ENCODE assay signal across 23 cellular contexts in genomic region chr5:44708611-44709010, GRCh38.
A peak's percentile ranks its signal among the peaks of the same experiment; 100 is the strongest.
DNase-seq lines count a peak whose midpoint lies in the region; ATAC-seq, FAIRE-seq and TF ChIP-seq lines count a peak whose summit lies in the region.
"Had no signal": no experiment of that assay in that cellular context is flagged by ENCODE, and none has a peak within 500 bp of the region (broad histone marks: within the 10 kb centered on the region; RNA-seq: fewer than 3 reads in every experiment).

No MANE protein-coding gene starts in this region.

- no peak for FAIRE-seq in kidney (lab: Jason Lieb, UNC)
- FAIRE-seq: A549, GM12892, GM18507, HepG2 had no signal

- intact Hi-C loops in kidney (cut with DNase I) = no loop called here

- H3K27ac ChIP-seq in RWPE1 = no peak overlapping the region
- no peak overlapping the region for H3K27ac ChIP-seq in kidney (ENCODE audit: low read depth in 2 of 2, low read length in 2 of 2)
- no peak overlapping the region for H3K27ac ChIP-seq in suprapubic skin
- H3K27ac ChIP-seq: 22Rv1, A549, BLaER1 had no signal

- CTCF ChIA-PET in RWPE1 (lab: Yijun Ruan, JAX) = no interaction called here

- no peak overlapping the region for H3K9ac ChIP-seq in kidney (ENCODE audit: low read length in 2 of 2)
- H3K9ac ChIP-seq: BLaER1 had no signal

- H3K27me3 ChIP-seq in suprapubic skin = no peaks in the 10 kb centered on the region
- H3K27me3 ChIP-seq: BLaER1 had no signal

- TF ChIP-seq POLR2A in suprapubic skin (IDR thresholded peaks at IDR 0.05) = no peak

- H3K4me1 ChIP-seq in kidney (ENCODE audit: control insufficient read depth in 1 of 2, insufficient read depth in 1 of 2, low read depth in 1 of 2, low read length in 2 of 2) = no peaks in the 10 kb centered on the region
- no peaks in the 10 kb centered on the region for H3K4me1 ChIP-seq in suprapubic skin
- H3K4me1 ChIP-seq: A549, BLaER1 had no signal

- TF ChIP-seq CTCF in RWPE1 (conservative IDR thresholded peaks at IDR 0.05; ENCODE audit: low read depth) (no peak), kidney (IDR thresholded peaks at IDR 0.05; ENCODE audit: borderline replicate concordance, extremely low read depth, insufficient read depth) (no peak), suprapubic skin (IDR thresholded peaks at IDR 0.05) (no peak)

- TF ChIP-seq EP300 in suprapubic skin (IDR thresholded peaks at IDR 0.05) = no peak

- ATAC-seq in GM21529 (IDR thresholded peaks at IDR 0.05; ENCODE audit: unreplicated experiment) = no peak
- ATAC-seq: A549, HCT116, HepG2 had no signal

- DNase-seq in NCI-H748 (lab: John Stamatoyannopoulos, UW; ENCODE audit: unreplicated experiment) (peak; percentile 26), NCI-H748 treated with DMSO at 0.1 percent for 48 hours (lab: John Stamatoyannopoulos, UW) (no peak), HPDE6-E6E7 (ENCODE audit: extremely low spot score) (peak; percentile 52), RWPE1 (ENCODE audit: low spot score) (peak; percentile 36), kidney (peak; percentile 30), suprapubic skin (ENCODE audit: low spot score in 2 of 2) (no peak)
- no peak for DNase-seq in activated CD4-positive, alpha-beta T cell treated with anti-CD3 and anti-CD28 coated beads for 48 hours
- DNase-seq: AML-193; CD4-positive, alpha-beta memory T cell; DMS153; DMS79; GDM1; GOT3; H7; HFFc6 had no signal

- H3K36me3 ChIP-seq in kidney (ENCODE audit: control insufficient read depth in 1 of 2, insufficient read depth in 2 of 2, low read length in 2 of 2) (no peaks in the 10 kb centered on the region), suprapubic skin (no peaks in the 10 kb centered on the region)
- H3K36me3 ChIP-seq: BLaER1 had no signal

- WGBS in suprapubic skin = 90% methylated on average over 5 of the region's 5 CpGs

- POLR2A ChIA-PET in RWPE1 (lab: Yijun Ruan, JAX; ENCODE audit: low non-redundant PET) = no interaction called here

- H3K4me3 ChIP-seq in kidney (ENCODE audit: low read length in 2 of 2) (no peak overlapping the region), suprapubic skin (no peak overlapping the region)
- H3K4me3 ChIP-seq: A549, BLaER1 had no signal

- H3K9me3 ChIP-seq in kidney (ENCODE audit: control insufficient read depth in 1 of 2, low read length in 2 of 2) (no peaks in the 10 kb centered on the region), suprapubic skin (no peaks in the 10 kb centered on the region)
- H3K9me3 ChIP-seq: A549, BLaER1 had no signal

Comparison
In these comparisons a context has a peak if more than half of its experiments do, and no peak if none do; other contexts are left out.
1. DNase-seq: peak in NCI-H748 (single experiment), HPDE6-E6E7 (single experiment), RWPE1 (single experiment) and kidney (single experiment); none in NCI-H748 treated with DMSO at 0.1 percent for 48 hours (single experiment), activated CD4-positive, alpha-beta T cell treated with anti-CD3 and anti-CD28 coated beads for 48 hours (single experiment) and suprapubic skin (0 of 2).